1 cellular context compared by ENCODE assay signal in the genomic region with DNA sequence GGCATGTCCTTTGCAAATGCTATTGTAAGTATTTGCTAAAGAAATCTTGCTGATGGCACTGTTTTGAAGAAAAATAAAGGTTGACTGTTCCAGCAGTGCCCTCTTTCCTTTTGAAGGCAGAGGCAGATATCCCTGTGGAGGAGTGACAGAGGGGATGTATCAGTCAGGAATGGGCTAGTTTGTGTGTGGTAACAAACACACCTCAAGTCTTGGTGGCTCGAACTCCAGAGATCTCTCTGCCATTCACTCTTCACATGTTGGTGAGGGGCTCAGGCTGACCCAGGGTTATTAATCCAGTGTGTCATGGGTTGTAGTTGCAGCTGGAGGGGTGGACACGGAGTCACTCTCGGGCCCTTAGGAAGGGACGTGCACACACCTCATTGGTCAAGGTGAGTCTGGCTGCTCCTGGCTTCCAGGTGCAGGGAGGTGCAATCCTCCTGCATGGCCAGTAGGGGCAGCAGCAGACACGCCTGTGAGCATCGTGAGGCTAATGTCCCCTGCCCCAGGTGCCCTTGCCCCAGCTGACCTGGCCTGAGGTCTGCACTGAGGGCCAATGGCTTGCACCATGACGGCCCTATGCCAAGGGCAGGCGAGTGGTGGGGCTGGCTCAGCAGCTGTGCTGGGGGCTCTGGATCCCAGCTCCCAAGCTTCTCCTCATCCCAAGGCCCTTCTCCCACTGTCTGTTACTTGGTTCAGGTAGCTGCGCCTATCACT.
A peak's percentile ranks its signal among the peaks of the same experiment; 100 is the strongest.
TF ChIP-seq lines count a peak whose summit lies in the region.

No MANE protein-coding gene starts in this region.

TF ChIP-seq in H1, 55 proteins besides CTCF, POLR2A, EP300 and RAD21 (continued from another document):
- TF ChIP-seq, protein P1, sequence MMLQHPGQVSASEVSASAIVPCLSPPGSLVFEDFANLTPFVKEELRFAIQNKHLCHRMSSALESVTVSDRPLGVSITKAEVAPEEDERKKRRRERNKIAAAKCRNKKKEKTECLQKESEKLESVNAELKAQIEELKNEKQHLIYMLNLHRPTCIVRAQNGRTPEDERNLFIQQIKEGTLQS (IDR thresholded peaks at IDR 0.05; ENCODE audit: insufficient read depth, low read depth, low read length) = no peak
- no peak for TF ChIP-seq EZH2 (IDR thresholded peaks at IDR 0.05; ENCODE audit: low read depth, low read length, severe bottlenecking)
- TF ChIP-seq KDM1A (IDR thresholded peaks at IDR 0.05; ENCODE audit: borderline replicate concordance, low read length) = peak; percentile 78; the same call in 1 of the 2 replicates
- no peak for TF ChIP-seq ZNF274 (IDR thresholded peaks at IDR 0.05; ENCODE audit: borderline replicate concordance, extremely low read depth, low read length)
- TF ChIP-seq CREB1 (IDR thresholded peaks at IDR 0.05) = peak; percentile 79
